ENCODE assay signal across 10 cellular contexts in genomic region chr16:11698271-11698689, GRCh38. TPM values are rescaled to one million over a fixed set of nuclear protein-coding genes. Genes with fewer than 3 reads are reported as not detected.
A peak's percentile ranks its signal among the peaks of the same experiment; 100 is the strongest.
DNase-seq lines count a peak whose midpoint lies in the region; ATAC-seq and TF ChIP-seq lines count a peak whose summit lies in the region.
"Had no signal": no experiment of that assay in that cellular context is flagged by ENCODE, and none has a peak within 500 bp of the region (broad histone marks: within the 10 kb centered on the region; RNA-seq: fewer than 3 reads in every experiment).

No MANE protein-coding gene starts in this region.

- no peak overlapping the region for H3K4me3 ChIP-seq in left ventricle myocardium inferior
- no peak overlapping the region for H3K4me3 ChIP-seq in stomach
- H3K4me3 ChIP-seq: SK-N-MC had no signal

- TF ChIP-seq CTCF in left ventricle myocardium inferior (IDR thresholded peaks at IDR 0.05; ENCODE audit: borderline replicate concordance) (no peak), activated B cell treated with CpG ODN at 0.5 μM for 24 hours (IDR thresholded peaks at IDR 0.05) (no peak), stomach (IDR thresholded peaks at IDR 0.05) (no peak)

- H3K27me3 ChIP-seq in left ventricle myocardium inferior (ENCODE audit: low read depth) (no peaks in the 10 kb centered on the region), stomach (no peaks in the 10 kb centered on the region)

- no peaks in the 10 kb centered on the region for H3K9me3 ChIP-seq in left ventricle myocardium inferior (replicated peaks)
- no peaks in the 10 kb centered on the region for H3K9me3 ChIP-seq in stomach

- H3K36me3 ChIP-seq in left ventricle myocardium inferior (peaks cover 60% of the 10 kb centered on the region), stomach (peaks cover 47 to 88% (median 82%) of the 10 kb centered on the region in 4 donors)

- H3K4me3 Mint-ChIP-seq in activated B cell treated with CpG ODN at 0.5 μM for 24 hours = no peak overlapping the region

- peak overlapping the region; percentile 50 for H3K27ac ChIP-seq in left ventricle myocardium inferior (replicated peaks)
- peak overlapping the region in 3 of 5 donors; percentile 13 to 48 (median 40) for H3K27ac ChIP-seq in stomach
- H3K27ac ChIP-seq: SK-N-MC had no signal

- CTCF ChIA-PET in activated B cell treated with CpG ODN at 0.5 μM for 24 hours (lab: Charles Lee) = interaction anchor here (1.2 to 1.3 kb wide), 2 partner anchors 17 to 166 kb away, joined by 4 read pairs; no protein-coding TSS in a partner anchor

- POLR2A ChIA-PET in activated B cell treated with CpG ODN at 0.5 μM for 24 hours (lab: Charles Lee) = interaction anchor here (0.5 to 1.1 kb wide), 3 partner anchors 21 to 83 kb away, joined by 3 to 4 read pairs (median 3); partner anchors contain the start of gene TXNDC11

- intact Hi-C loops in left ventricle myocardium inferior (cut with micrococcal nuclease) = no loop called here
- intact Hi-C loops in cardiac septum (cut with DNase I) = no loop called here
- intact Hi-C loops in activated B cell treated with CpG ODN at 0.5 μM for 24 hours (cut with micrococcal nuclease) = no loop called here
- intact Hi-C loops in stomach (cut with DNase I; ENCODE audit: low total_unique reads) = no loop called here

- H3K27me3 Mint-ChIP-seq in activated B cell treated with CpG ODN at 0.5 μM for 24 hours = no peaks in the 10 kb centered on the region

- no peaks in the 10 kb centered on the region for H3K9me3 Mint-ChIP-seq in activated B cell treated with CpG ODN at 0.5 μM for 24 hours

- DNase-seq in left ventricle myocardium inferior (no peak), cardiac septum (ENCODE audit: low spot score) (no peak), activated B cell treated with CpG ODN at 0.5 μM for 24 hours (no peak), stomach (no peak), midbrain (lab: John Stamatoyannopoulos, UW) (no peak)
- DNase-seq: mesendoderm had no signal

- H3K4me1 Mint-ChIP-seq in activated B cell treated with CpG ODN at 0.5 μM for 24 hours = peaks cover 30% of the 10 kb centered on the region

- TF ChIP-seq POLR2A in stomach (IDR thresholded peaks at IDR 0.05) = no peak

- H3K36me3 Mint-ChIP-seq in activated B cell treated with CpG ODN at 0.5 μM for 24 hours (ENCODE audit: low read depth) = peaks cover 85% of the 10 kb centered on the region

- 50 to 67% (median 57%) methylated on average over 7 of the region's 7 CpGs for WGBS in stomach, 5 donors

- H3K27ac Mint-ChIP-seq in activated B cell treated with CpG ODN at 0.5 μM for 24 hours = no peak overlapping the region

- ATAC-seq in activated B cell treated with CpG ODN at 0.5 μM for 24 hours (ENCODE audit: low read depth) (peak; percentile 40), esophagus mucosa (peak; percentile 27), HG03460 (IDR thresholded peaks at IDR 0.05; ENCODE audit: unreplicated experiment) (no peak), GM21526 (IDR thresholded peaks at IDR 0.05; ENCODE audit: low FRiP score, unreplicated experiment) (no peak)

- no peak for TF ChIP-seq EP300 in stomach (IDR thresholded peaks at IDR 0.05)

- peaks cover 19% of the 10 kb centered on the region for H3K4me1 ChIP-seq in left ventricle myocardium inferior
- H3K4me1 ChIP-seq in stomach = peaks cover 0 to 36% (median 14%) of the 10 kb centered on the region in 4 donors

RNA-seq across cellular contexts. Expression of gene SNN, which starts 30.0 kb away (rescaled TPM):
- total RNA-seq in left ventricle myocardium inferior (28.2 TPM), cardiac septum (31.2 TPM), activated B cell treated with CpG ODN at 0.5 μM for 24 hours (31.9 and 32.1 TPM in 2 replicates), esophagus mucosa (19.1 TPM), stomach (10 to 100 TPM in 4 of 5 donors, 1 to 10 TPM in 1; 2.9 to 25.0 (median 16.0) TPM)
- 10 to 100 TPM in 2 of 3 donors, 1 to 10 TPM in 1; 8.5 to 14.0 (median 11.3) TPM for polyA plus RNA-seq in stomach

RNA-seq across cellular contexts. Expression of gene TXNDC11, which starts 44.4 kb away (rescaled TPM):
- 23.9 TPM for total RNA-seq in left ventricle myocardium inferior
- total RNA-seq in cardiac septum = 27.0 TPM
- 54.3 and 63.2 TPM in 2 replicates for total RNA-seq in activated B cell treated with CpG ODN at 0.5 μM for 24 hours
- total RNA-seq in esophagus mucosa = 18.2 TPM
- total RNA-seq in stomach = 10 to 100 TPM; 24.1 to 72.9 (median 51.1) TPM
- polyA plus RNA-seq in stomach = 10 to 100 TPM; 27.0 to 42.9 (median 41.3) TPM

Comparison
In these comparisons a context has a peak if more than half of its experiments do, and no peak if none do; other contexts are left out.
1. ATAC-seq: peak in activated B cell treated with CpG ODN at 0.5 μM for 24 hours (single experiment) and esophagus mucosa (single experiment); none in HG03460 (single experiment) and GM21526 (single experiment).